10 cellular contexts compared by ENCODE assay signal in genomic region chr17:62791235-62792121, GRCh38. TPM values are rescaled to one million over a fixed set of nuclear protein-coding genes. Genes with fewer than 3 reads are reported as not detected.
DNase-seq lines count a peak whose midpoint lies in the region; ATAC-seq and TF ChIP-seq lines count a peak whose summit lies in the region.
"Had no signal": no experiment of that assay in that cellular context is flagged by ENCODE, and none has a peak within 500 bp of the region (broad histone marks: within the 10 kb centered on the region; RNA-seq: fewer than 3 reads in every experiment).

No MANE protein-coding gene starts in this region.

- H3K4ac ChIP-seq in H9 (ENCODE audit: low read depth, low read length): no peak overlapping the region

- H3K4me3 Mint-ChIP-seq in endothelial cell (ENCODE audit: unreplicated experiment) (no peak overlapping the region), H9 (no peak overlapping the region)

- H3K27me3 ChIP-seq in adipocyte (replicated peaks; ENCODE audit: control insufficient read depth, insufficient read depth, low read length) (no peaks in the 10 kb centered on the region), H9 (ENCODE audit: insufficient read depth, low read length) (no peaks in the 10 kb centered on the region), uterus (no peaks in the 10 kb centered on the region)

- H3K4me2 ChIP-seq in H9 (ENCODE audit: insufficient read depth, insufficient read length, low read length): no peak overlapping the region

- WGBS in H9 (ENCODE audit: extremely low coverage, insufficient read length, low lambda C conversion rate): no CpG with 5 or more reads among the region's 12 CpGs

- no peak overlapping the region for H3K27ac Mint-ChIP-seq in endothelial cell (ENCODE audit: unreplicated experiment)
- peak overlapping the region in 1 of 3 experiments; percentile 70; a peak in 2 of 7 replicates for H3K27ac Mint-ChIP-seq in H9

- H2BK120ac ChIP-seq in H9 (ENCODE audit: low read depth, low read length, poor library complexity, severe bottlenecking): no peak overlapping the region

- no peaks in the 10 kb centered on the region for H3K79me1 ChIP-seq in H9 (ENCODE audit: insufficient read depth, low read depth, low read length, poor library complexity, severe bottlenecking)

- no peak overlapping the region for H3K23ac ChIP-seq in H9 (ENCODE audit: insufficient read length, low read depth, low read length)

- ATAC-seq in left colon: peak; percentile 37
- ATAC-seq in GM19467 (IDR thresholded peaks at IDR 0.05; ENCODE audit: unreplicated experiment): no peak

- H3K4me1 ChIP-seq in adipocyte (ENCODE audit: control insufficient read depth, insufficient read depth, low read length): peaks cover 13% of the 10 kb centered on the region
- no peaks in the 10 kb centered on the region for H3K4me1 ChIP-seq in H9 (ENCODE audit: insufficient read depth, low read length)
- H3K4me1 ChIP-seq in uterus: no peaks in the 10 kb centered on the region
- H3K4me1 ChIP-seq: esophagus muscularis mucosa had no signal

- H2AK5ac ChIP-seq in H9 (ENCODE audit: insufficient read length, low read length): no peak overlapping the region

- H3K36me3 Mint-ChIP-seq in endothelial cell (ENCODE audit: low read depth, unreplicated experiment): no peaks in the 10 kb centered on the region
- H3K36me3 Mint-ChIP-seq in H9 (ENCODE audit: insufficient read depth in 1 of 3, low read depth in 3 of 3): peaks cover 0 to 25% (median 3%) of the 10 kb centered on the region in 3 experiments; a peak in 6 of 7 replicates

- no peak overlapping the region for H2BK15ac ChIP-seq in H9 (ENCODE audit: low read depth, low read length)

- H3K36me3 ChIP-seq in adipocyte (ENCODE audit: control insufficient read depth, insufficient read depth, low read length, severe bottlenecking) (no peaks in the 10 kb centered on the region), uterus (no peaks in the 10 kb centered on the region)
- H3K36me3 ChIP-seq: esophagus muscularis mucosa had no signal

- no peak overlapping the region for H4K5ac ChIP-seq in H9 (ENCODE audit: insufficient read length, low read depth, low read length)

- no peaks in the 10 kb centered on the region for H3K23me2 ChIP-seq in H9 (ENCODE audit: insufficient read length, low read depth, low read length, poor library complexity, severe bottlenecking)

- no peaks in the 10 kb centered on the region for H3K79me2 ChIP-seq in H9 (ENCODE audit: insufficient read depth, low read length)

- H3K9me3 Mint-ChIP-seq in endothelial cell (ENCODE audit: unreplicated experiment): no peaks in the 10 kb centered on the region
- H3K9me3 Mint-ChIP-seq in H9: peaks cover 8 to 16% of the 10 kb centered on the region in 2 experiments

- DNase-seq in AG09319 (ENCODE audit: extremely low read depth, low read depth) (peak; percentile 65), HT1080 (ENCODE audit: low read depth) (peak; percentile 82), adipocyte (ENCODE audit: low read depth) (peak; percentile 86), left colon (no peak), endothelial cell (ENCODE audit: low spot score) (no peak), H9 (no peak), uterus (no peak)
- DNase-seq: activated effector memory CD4-positive, alpha-beta T cell treated with Interleukin-2 at 50 U/mL for 16 hours had no signal

- TF ChIP-seq POLR2A in uterus (IDR thresholded peaks at IDR 0.05): no peak

- H2AFZ ChIP-seq in H9 (ENCODE audit: low read length): no peak overlapping the region

- no peaks in the 10 kb centered on the region for H4K20me1 ChIP-seq in H9 (ENCODE audit: control insufficient read depth, insufficient read depth, insufficient read length)

- H3K4me3 ChIP-seq in adipocyte (ENCODE audit: low read length) (no peak overlapping the region), uterus (no peak overlapping the region)
- H3K4me3 ChIP-seq: esophagus muscularis mucosa had no signal

- no peaks in the 10 kb centered on the region for H3K27me3 Mint-ChIP-seq in endothelial cell (ENCODE audit: unreplicated experiment)
- no peaks in the 10 kb centered on the region; the same call in 1 of the 2 replicates for H3K27me3 Mint-ChIP-seq in H9 (ENCODE audit: low read depth)

- no peak overlapping the region for H2BK12ac ChIP-seq in H9 (ENCODE audit: insufficient read length, low read depth, low read length)

- H3K18ac ChIP-seq in H9 (ENCODE audit: insufficient read length, low read depth, low read length): no peak overlapping the region

- peak overlapping the region; percentile 40 for H3K9ac ChIP-seq in adipocyte (ENCODE audit: low read length)
- H3K9ac ChIP-seq in H9 (ENCODE audit: extremely low read depth, insufficient read length, low read length): no peak overlapping the region

- H3K27ac ChIP-seq in H9 (ENCODE audit: insufficient read length, low read depth, low read length) (no peak overlapping the region), uterus (peak overlapping the region in 1 of 2 donors; percentile 37)
- H3K27ac ChIP-seq: esophagus muscularis mucosa had no signal

- no peak overlapping the region for H3K56ac ChIP-seq in H9 (ENCODE audit: insufficient read length, low read depth, low read length)

- intact Hi-C loops in left colon (cut with DNase I, micrococcal nuclease) (no loop called here), uterus (cut with DNase I; ENCODE audit: low total_unique reads) (no loop called here)

- TF ChIP-seq CTCF in AG09319 (IDR thresholded peaks at IDR 0.05; ENCODE audit: low read depth, low read length) (no peak; the same call in 1 of the 2 replicates), endothelial cell (IDR thresholded peaks at IDR 0.05; ENCODE audit: unreplicated experiment) (no peak), H9 (conservative IDR thresholded peaks at IDR 0.05) (no peak), uterus (IDR thresholded peaks at IDR 0.05) (no peak)

- H4K8ac ChIP-seq in H9 (replicated peaks; ENCODE audit: insufficient read length, low read depth, low read length): no peak overlapping the region

- no peak overlapping the region for H4K91ac ChIP-seq in H9 (ENCODE audit: insufficient read length, low read depth, low read length)

- H3K4me1 Mint-ChIP-seq in endothelial cell (ENCODE audit: unreplicated experiment) (peaks cover 7% of the 10 kb centered on the region), H9 (peaks cover 8 to 16% of the 10 kb centered on the region in 2 experiments; a peak in 3 of 4 replicates)

- no peak overlapping the region for H2BK20ac ChIP-seq in H9 (ENCODE audit: low read depth, low read length, poor library complexity, severe bottlenecking)

- H3T11ph ChIP-seq in H9 (ENCODE audit: low read length): no peak overlapping the region

- no peak overlapping the region for H3K14ac ChIP-seq in H9 (ENCODE audit: insufficient read depth, low read length)

- H2BK5ac ChIP-seq in H9 (ENCODE audit: insufficient read length, low read length): no peak overlapping the region

- no peaks in the 10 kb centered on the region for H3K9me3 ChIP-seq in adipocyte (ENCODE audit: control insufficient read depth, low read length)
- no peaks in the 10 kb centered on the region for H3K9me3 ChIP-seq in H9 (ENCODE audit: control insufficient read depth, low read depth, low read length)
- H3K9me3 ChIP-seq in uterus: no peaks in the 10 kb centered on the region
- H3K9me3 ChIP-seq: esophagus muscularis mucosa had no signal

RNA-seq across cellular contexts. Expression of gene MARCHF10, which starts 16.6 kb away (rescaled TPM):
- 0.16 TPM in 1 of 2 replicates, not detected in the other for total RNA-seq in HT1080 (2014; rRNA removed; shearing (Covaris generic))
- not detected in 2 replicates for polyA plus RNA-seq in HT1080 (2015; cell fraction: cytosol; rRNA removed)
- not detected in 2 replicates for polyA plus RNA-seq in HT1080 (2015; cell fraction: nucleus; rRNA removed)
- not detected for total RNA-seq in left colon
- not detected for total RNA-seq in endothelial cell (ENCODE audit: unreplicated experiment)
- total RNA-seq in H9 (2021): 0.39 TPM in 1 of 2 replicates, not detected in the other
- under 1 TPM in 3 of 4 donors, not detected in 1; under 0.01 to 0.41 (median 0.18) TPM for total RNA-seq in uterus

Comparison
In these comparisons a context has a peak if more than half of its experiments do, and no peak if none do; other contexts are left out.
1. DNase-seq: peak in AG09319 (single experiment), HT1080 (single experiment) and adipocyte (single experiment); none in left colon (0 of 2), endothelial cell (single experiment), H9 (single experiment) and uterus (0 of 2).